Comparison of ENCODE assay signal across 10 cellular contexts in the genomic region with DNA sequence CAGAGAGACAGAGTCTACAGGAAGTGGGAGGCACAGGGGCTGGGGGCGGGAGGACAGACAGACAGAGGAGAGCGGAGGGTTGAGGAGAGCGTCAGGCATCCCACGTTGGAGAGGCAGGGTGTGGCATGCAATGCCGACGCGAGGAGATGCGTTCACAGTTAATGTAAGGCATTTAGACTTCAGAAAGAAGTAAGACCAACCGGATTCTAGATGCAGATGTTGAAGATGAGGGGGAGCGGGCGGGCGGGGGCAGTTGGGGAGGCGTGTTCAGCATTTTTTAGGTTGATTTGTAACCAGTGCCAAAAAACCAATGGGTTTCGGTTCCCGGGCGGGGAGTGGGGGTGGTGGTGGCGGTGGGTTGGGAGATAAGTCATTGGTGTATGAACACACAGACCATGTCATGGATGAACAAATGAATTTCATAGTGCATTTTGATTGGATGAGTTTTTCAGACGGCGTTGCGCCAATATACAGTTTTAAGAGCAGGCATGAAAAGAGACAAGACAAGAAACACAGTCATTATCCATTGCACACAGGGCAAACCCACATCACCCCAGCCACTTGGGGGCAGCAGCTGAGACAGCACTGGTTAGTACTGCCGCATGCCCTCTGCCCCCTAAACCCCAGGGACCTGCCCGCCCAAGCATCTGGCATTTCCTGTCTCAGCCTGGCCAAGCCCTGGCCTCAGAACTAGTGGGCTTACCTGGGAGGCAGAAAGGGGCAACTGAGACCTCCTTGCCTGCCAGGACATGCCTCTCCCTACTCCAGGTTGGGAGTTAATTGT.
A peak's percentile ranks its signal among the peaks of the same experiment; 100 is the strongest.
DNase-seq lines count a peak whose midpoint lies in the region; ATAC-seq and TF ChIP-seq lines count a peak whose summit lies in the region.
"Had no signal": no experiment of that assay in that cellular context is flagged by ENCODE, and none has a peak within 500 bp of the region (broad histone marks: within the 10 kb centered on the region; RNA-seq: fewer than 3 reads in every experiment).

No MANE protein-coding gene starts in this region.

- H3K9ac ChIP-seq in Loucy (ENCODE audit: low read depth, low read length, poor library complexity, severe bottlenecking): peak overlapping the region; percentile 43

- no peaks in the 10 kb centered on the region for H3F3A ChIP-seq in Loucy (ENCODE audit: low read depth)

- H3K4me3 ChIP-seq in Loucy (ENCODE audit: low read length, poor library complexity, severe bottlenecking) (no peak overlapping the region), left lung (no peak overlapping the region)
- H3K4me3 ChIP-seq: left ventricle myocardium inferior, spleen had no signal

- peaks cover 15% of the 10 kb centered on the region for H3K4me1 ChIP-seq in Loucy (ENCODE audit: insufficient read depth, low read length, poor library complexity, severe bottlenecking)
- H3K4me1 ChIP-seq in left lung: no peaks in the 10 kb centered on the region
- H3K4me1 ChIP-seq: left ventricle myocardium inferior had no signal

- ATAC-seq in left lung: no peak
- ATAC-seq in HG03521 (IDR thresholded peaks at IDR 0.05; ENCODE audit: unreplicated experiment): no peak
- ATAC-seq in GM21360 (IDR thresholded peaks at IDR 0.05; ENCODE audit: unreplicated experiment): no peak

- peak overlapping the region; percentile 75 for H2AFZ ChIP-seq in Loucy (ENCODE audit: low read length)

- DNase-seq in activated T-cell treated with anti-CD3 and anti-CD28 coated beads, Interleukin-2, amount 50 U/mL, for 48 hours: peak; percentile 42 to 51
- DNase-seq in putamen (ENCODE audit: low spot score): peak; percentile 59
- no peak for DNase-seq in ureter (ENCODE audit: low spot score)
- no peak for DNase-seq in left lung
- DNase-seq: left ventricle myocardium inferior, spleen had no signal

- H3K79me2 ChIP-seq in Loucy (ENCODE audit: insufficient read depth, low read length): no peaks in the 10 kb centered on the region

- H4K20me1 ChIP-seq in Loucy (ENCODE audit: insufficient read depth, low read length, poor library complexity, severe bottlenecking): no peaks in the 10 kb centered on the region

- TF ChIP-seq CTCF in GM12872 (IDR thresholded peaks at IDR 0.05; ENCODE audit: insufficient read depth, low read depth, low read length): peak; percentile 51
- TF ChIP-seq CTCF in Loucy (conservative IDR thresholded peaks at IDR 0.05; ENCODE audit: low read length): peak; percentile 67
- no peak for TF ChIP-seq CTCF in left lung (IDR thresholded peaks at IDR 0.05)

- no peak overlapping the region for H3K27ac ChIP-seq in left lung
- H3K27ac ChIP-seq: left ventricle myocardium inferior, spleen had no signal

- no peaks in the 10 kb centered on the region for H3K9me2 ChIP-seq in Loucy (replicated peaks; ENCODE audit: low read depth, low read length)

- H3K36me3 ChIP-seq in Loucy (ENCODE audit: insufficient read depth, low read length) (no peaks in the 10 kb centered on the region), left lung (no peaks in the 10 kb centered on the region)
- H3K36me3 ChIP-seq: left ventricle myocardium inferior, spleen had no signal

- intact Hi-C loops in left lung (cut with DNase I): no loop called here

- H3K27me3 ChIP-seq in Loucy (ENCODE audit: insufficient read depth, low read length, poor library complexity, severe bottlenecking): no peaks in the 10 kb centered on the region
- no peaks in the 10 kb centered on the region for H3K27me3 ChIP-seq in left lung
- H3K27me3 ChIP-seq: spleen had no signal

- H3K9me3 ChIP-seq in Loucy (ENCODE audit: insufficient read depth, low read depth, low read length) (no peaks in the 10 kb centered on the region), left lung (no peaks in the 10 kb centered on the region)

- H3K4me2 ChIP-seq in Loucy (ENCODE audit: low read depth, low read length, poor library complexity, severe bottlenecking): peak overlapping the region; percentile 34

Comparison
In these comparisons a context has a peak if more than half of its experiments do, and no peak if none do; other contexts are left out.
1. CTCF ChIP-seq: peak in GM12872 (single experiment) and Loucy (single experiment); none in left lung (0 of 2).
2. DNase-seq: peak in activated T-cell treated with anti-CD3 and anti-CD28 coated beads, Interleukin-2, amount 50 U/mL, for 48 hours (2 of 2) and putamen (single experiment); none in ureter (single experiment) and left lung (0 of 2).